10 cellular contexts compared by ENCODE assay signal in genomic region chr17:39739885-39740356, GRCh38. TPM values are rescaled to one million over a fixed set of nuclear protein-coding genes. Genes with fewer than 3 reads are reported as not detected.
DNase-seq lines count a peak whose midpoint lies in the region; ATAC-seq and TF ChIP-seq lines count a peak whose summit lies in the region.
"Had no signal": no experiment of that assay in that cellular context is flagged by ENCODE, and none has a peak within 500 bp of the region (broad histone marks: within the 10 kb centered on the region; RNA-seq: fewer than 3 reads in every experiment).

No MANE protein-coding gene starts in this region.

- H4K8ac ChIP-seq in mesendoderm (ENCODE audit: low read depth, low read length) = no peak overlapping the region

- H3K4me3 Mint-ChIP-seq in activated naive CD4-positive, alpha-beta T cell treated with anti-CD3 and anti-CD28 coated beads, Interleukin-2, amount 50 U/mL, for 24 hours = no peak overlapping the region

- TF ChIP-seq CTCF in coronary artery (IDR thresholded peaks at IDR 0.05) (no peak), uterus (IDR thresholded peaks at IDR 0.05) (no peak)

- H3K4me3 ChIP-seq in coronary artery (peak overlapping the region; percentile 56), mesendoderm (ENCODE audit: low read length) (peak overlapping the region; percentile 14), uterus (peak overlapping the region; percentile 18 to 20)

- no peak for DNase-seq in activated naive CD4-positive, alpha-beta T cell (lab: John Stamatoyannopoulos, UW)
- DNase-seq in coronary artery (ENCODE audit: low spot score) (no peak), mesendoderm (peak; percentile 81), uterus (no peak), middle frontal gyrus (ENCODE audit: extremely low spot score, low spot score) (no peak), NCI-H2196 (lab: John Stamatoyannopoulos, UW; ENCODE audit: unreplicated experiment) (no peak)
- DNase-seq: left cardiac atrium, WERI-Rb-1 had no signal

- no peak for TF ChIP-seq POLR2A in uterus (IDR thresholded peaks at IDR 0.05)

- H3K36me3 Mint-ChIP-seq in activated naive CD4-positive, alpha-beta T cell treated with anti-CD3 and anti-CD28 coated beads, Interleukin-2, amount 50 U/mL, for 24 hours = no peaks in the 10 kb centered on the region

- H3K27ac ChIP-seq in coronary artery = peak overlapping the region in 1 of 2 donors; percentile 41
- H3K27ac ChIP-seq in mesendoderm (ENCODE audit: low read depth, low read length) = peak overlapping the region; percentile 31
- H3K27ac ChIP-seq in uterus = peak overlapping the region; percentile 21 to 74
- H3K27ac ChIP-seq: WERI-Rb-1 had no signal

- H4K5ac ChIP-seq in mesendoderm (ENCODE audit: low read length) = no peak overlapping the region

- H3K27ac Mint-ChIP-seq in activated naive CD4-positive, alpha-beta T cell treated with anti-CD3 and anti-CD28 coated beads, Interleukin-2, amount 50 U/mL, for 24 hours = peak overlapping the region; percentile 17

- peaks cover 5% of the 10 kb centered on the region for H3K27me3 Mint-ChIP-seq in activated naive CD4-positive, alpha-beta T cell treated with anti-CD3 and anti-CD28 coated beads, Interleukin-2, amount 50 U/mL, for 24 hours

- peak overlapping the region; percentile 33 for H2BK5ac ChIP-seq in mesendoderm (ENCODE audit: low read length)

- H3K4me1 Mint-ChIP-seq in activated naive CD4-positive, alpha-beta T cell treated with anti-CD3 and anti-CD28 coated beads, Interleukin-2, amount 50 U/mL, for 24 hours = peaks cover 16% of the 10 kb centered on the region

- no peak overlapping the region for H3K23ac ChIP-seq in mesendoderm (ENCODE audit: low read length)

- H3K56ac ChIP-seq in mesendoderm (ENCODE audit: low read length) = peak overlapping the region; percentile 71

- no peaks in the 10 kb centered on the region for H3K79me1 ChIP-seq in mesendoderm (ENCODE audit: low read length)

- no peak for ATAC-seq in GM21367 (IDR thresholded peaks at IDR 0.05; ENCODE audit: unreplicated experiment)

- no peaks in the 10 kb centered on the region for H3K9me3 ChIP-seq in uterus

- no peak overlapping the region for H2BK120ac ChIP-seq in mesendoderm (ENCODE audit: low read depth, low read length)

- no peaks in the 10 kb centered on the region for H3K4me1 ChIP-seq in mesendoderm (ENCODE audit: control insufficient read depth, low read depth, low read length)
- peaks cover 0 to 20% of the 10 kb centered on the region in 2 donors for H3K4me1 ChIP-seq in uterus

- intact Hi-C loops in uterus (cut with DNase I; ENCODE audit: low total_unique reads) = no loop called here

- no CpG with 5 or more reads among the region's 9 CpGs for WGBS in mesendoderm (ENCODE audit: extremely low coverage, insufficient coverage, low lambda C conversion rate)

- H3K36me3 ChIP-seq in mesendoderm (ENCODE audit: control insufficient read depth, insufficient read depth, low read length) (peaks cover 2% of the 10 kb centered on the region), uterus (no peaks in the 10 kb centered on the region)
- H3K36me3 ChIP-seq: WERI-Rb-1 had no signal

- H3K18ac ChIP-seq in mesendoderm (ENCODE audit: low read length) = peak overlapping the region; percentile 20

- H3K79me2 ChIP-seq in mesendoderm (ENCODE audit: control insufficient read depth, insufficient read depth, low read length) = peaks cover 4% of the 10 kb centered on the region

- H3K27me3 ChIP-seq in mesendoderm (ENCODE audit: insufficient read depth, low read length, poor library complexity) = no peaks in the 10 kb centered on the region
- peaks cover 0 to 9% of the 10 kb centered on the region in 2 donors for H3K27me3 ChIP-seq in uterus

- H3K4me2 ChIP-seq in mesendoderm (ENCODE audit: low read length) = peak overlapping the region; percentile 59

- peak overlapping the region; percentile 22 for H3K4ac ChIP-seq in mesendoderm (ENCODE audit: low read depth, low read length)

- no peak overlapping the region for H2BK15ac ChIP-seq in mesendoderm (replicated peaks; ENCODE audit: low read depth)

- no peaks in the 10 kb centered on the region for H3K9me3 Mint-ChIP-seq in activated naive CD4-positive, alpha-beta T cell treated with anti-CD3 and anti-CD28 coated beads, Interleukin-2, amount 50 U/mL, for 24 hours

- H3K9ac ChIP-seq in mesendoderm (ENCODE audit: low read length) = peak overlapping the region; percentile 63

- H2AK5ac ChIP-seq in mesendoderm (ENCODE audit: low read length) = no peak overlapping the region

RNA-seq across cellular contexts. Expression of gene GRB7, which starts 2.2 kb away (rescaled TPM):
- polyA plus RNA-seq in mesendoderm (2013, experiment 1 of 2) = 18.5 TPM
- 18.7 TPM for polyA plus RNA-seq in mesendoderm (2013, experiment 2 of 2)
- 10 to 100 TPM in 1 of 4 donors, 1 to 10 TPM in 2, under 1 TPM in 1; 0.51 to 14.3 (median 5.6) TPM for total RNA-seq in uterus

RNA-seq across cellular contexts. Expression of gene MIEN1, which starts 9.6 kb away (rescaled TPM):
- polyA plus RNA-seq in mesendoderm (2013, experiment 1 of 2) = 27.3 TPM
- 29.9 TPM for polyA plus RNA-seq in mesendoderm (2013, experiment 2 of 2)
- total RNA-seq in uterus = 100 to 1,000 TPM in 1 of 4 donors, 10 to 100 TPM in 2, 1 to 10 TPM in 1; 4.9 to 125 (median 58.5) TPM

RNA-seq across cellular contexts. Expression of gene ERBB2, which starts 40.1 kb away (rescaled TPM):
- 73.2 TPM for polyA plus RNA-seq in mesendoderm (2013, experiment 1 of 2)
- polyA plus RNA-seq in mesendoderm (2013, experiment 2 of 2) = 72.9 TPM
- total RNA-seq in uterus = 10 to 100 TPM; 11.8 to 98.8 (median 44.6) TPM

RNA-seq across cellular contexts. Expression of gene PGAP3, which starts 52.1 kb away (rescaled TPM):
- polyA plus RNA-seq in mesendoderm (2013, experiment 1 of 2) = 8.3 TPM
- 7.7 TPM for polyA plus RNA-seq in mesendoderm (2013, experiment 2 of 2)
- 10 to 100 TPM in 3 of 4 donors, 1 to 10 TPM in 1; 4.6 to 24.8 (median 19.5) TPM for total RNA-seq in uterus
